ENCODE assay signal across 15 cellular contexts in genomic region chr11:123011510-123011909, GRCh38. TPM values are rescaled to one million over a fixed set of nuclear protein-coding genes. Genes with fewer than 3 reads are reported as not detected.
DNase-seq lines count a peak whose midpoint lies in the region; ATAC-seq, FAIRE-seq and TF ChIP-seq lines count a peak whose summit lies in the region.
"Had no signal": no experiment of that assay in that cellular context is flagged by ENCODE, and none has a peak within 500 bp of the region (broad histone marks: within the 10 kb centered on the region; RNA-seq: fewer than 3 reads in every experiment).

No MANE protein-coding gene starts in this region.

- no peaks in the 10 kb centered on the region for H3K79me2 ChIP-seq in mesendoderm (ENCODE audit: control insufficient read depth, insufficient read depth, low read length)

- no peaks in the 10 kb centered on the region for H3K27me3 ChIP-seq in Caco-2 (replicated peaks; ENCODE audit: control insufficient read depth, insufficient read depth, low read length)
- no peaks in the 10 kb centered on the region for H3K27me3 ChIP-seq in mesendoderm (ENCODE audit: insufficient read depth, low read length, poor library complexity)
- peaks cover 30 to 59% of the 10 kb centered on the region in 2 experiments for H3K27me3 ChIP-seq in mesenchymal stem cell (ENCODE audit: control insufficient read depth in 1 of 2, insufficient read depth in 1 of 2, low read length in 2 of 2)
- H3K27me3 ChIP-seq: BLaER1 had no signal

- H3K18ac ChIP-seq in mesendoderm (ENCODE audit: low read length) (no peak overlapping the region), mesenchymal stem cell (ENCODE audit: low read depth in 1 of 2, low read length in 2 of 2) (no peak overlapping the region)

- no peak for FAIRE-seq in A549 (lab: Jason Lieb, UNC)
- FAIRE-seq: GM18507, H54 had no signal

- H3K4me1 ChIP-seq in A549, result no peaks in the 10 kb centered on the region
- peaks cover 18% of the 10 kb centered on the region for H3K4me1 ChIP-seq in Caco-2
- H3K4me1 ChIP-seq in mesendoderm (ENCODE audit: control insufficient read depth, low read depth, low read length), result no peaks in the 10 kb centered on the region
- H3K4me1 ChIP-seq in mesenchymal stem cell (ENCODE audit: control insufficient read depth, insufficient read depth, low read depth, low read length), result no peaks in the 10 kb centered on the region

- H3K9me3 ChIP-seq in A549 (no peaks in the 10 kb centered on the region), Caco-2 (no peaks in the 10 kb centered on the region), mesenchymal stem cell (ENCODE audit: control insufficient read depth, low read length) (no peaks in the 10 kb centered on the region)
- H3K9me3 ChIP-seq: BLaER1 had no signal

- no peak overlapping the region for H3K27ac ChIP-seq in A549
- H3K27ac ChIP-seq in mesendoderm (ENCODE audit: low read depth, low read length), result no peak overlapping the region
- no peak overlapping the region for H3K27ac ChIP-seq in mesenchymal stem cell (ENCODE audit: low read length, poor library complexity, severe bottlenecking)
- H3K27ac ChIP-seq: BLaER1 had no signal

- POLR2A ChIA-PET in A549 (lab: Yijun Ruan, JAX), result no interaction called here
- POLR2A ChIA-PET in Caco-2 (lab: Charles Lee), result interaction anchor here (0.6 kb wide), 1 partner anchor 390 kb away, joined by 3 read pairs; no protein-coding TSS in a partner anchor

- H3K23ac ChIP-seq in mesendoderm (ENCODE audit: low read length), result no peak overlapping the region
- H3K23ac ChIP-seq in mesenchymal stem cell (ENCODE audit: low read length in 2 of 2), result no peak overlapping the region

- H3K4ac ChIP-seq in mesendoderm (ENCODE audit: low read depth, low read length) (no peak overlapping the region), mesenchymal stem cell (ENCODE audit: low read depth in 1 of 2, low read length in 2 of 2) (no peak overlapping the region)

- TF ChIP-seq POLR2A in A549 (IDR thresholded peaks at IDR 0.05; ENCODE audit: low read length), result no peak

- H3K4me1 Mint-ChIP-seq in Caco-2 (ENCODE audit: low read depth, unreplicated experiment), result peaks cover 17% of the 10 kb centered on the region
- H3K4me1 Mint-ChIP-seq: CD8-positive, alpha-beta memory T cell had no signal

- no peak overlapping the region for H2BK12ac ChIP-seq in mesenchymal stem cell (ENCODE audit: low read length in 2 of 2)

- H2AK5ac ChIP-seq in mesendoderm (ENCODE audit: low read length), result no peak overlapping the region
- no peak overlapping the region for H2AK5ac ChIP-seq in mesenchymal stem cell (ENCODE audit: low read length, severe bottlenecking)

- H3K14ac ChIP-seq in mesenchymal stem cell (ENCODE audit: low read length in 2 of 2), result no peak overlapping the region

- TF ChIP-seq CTCF in A549 (IDR thresholded peaks at IDR 0.05) (no peak), Caco-2 (IDR thresholded peaks at IDR 0.05; ENCODE audit: insufficient read depth in 1 of 2, low read depth in 1 of 2, low read length in 1 of 2, severe bottlenecking in 1 of 2, unreplicated experiment in 1 of 2) (peak in 1 of 2 experiments; percentile 45)

- H4K8ac ChIP-seq in mesendoderm (ENCODE audit: low read depth, low read length), result no peak overlapping the region
- H4K8ac ChIP-seq in mesenchymal stem cell (ENCODE audit: low read length), result no peak overlapping the region

- no peak overlapping the region for H3K56ac ChIP-seq in mesendoderm (ENCODE audit: low read length)

- TF ChIP-seq EP300 in A549 (IDR thresholded peaks at IDR 0.05), result no peak

- 44% methylated on average over 4 of the region's 4 CpGs for WGBS in A549 (ENCODE audit: missing lambda C conversion rate)
- WGBS in mesendoderm (ENCODE audit: extremely low coverage, insufficient coverage, low lambda C conversion rate), result no CpG with 5 or more reads among the region's 4 CpGs
- 52% methylated on average over 4 of the region's 4 CpGs for WGBS in mesenchymal stem cell

- H3K4me3 ChIP-seq in A549 (no peak overlapping the region), Caco-2 (ENCODE audit: low read depth, low read length) (no peak overlapping the region), mesendoderm (ENCODE audit: low read length) (no peak overlapping the region), mesenchymal stem cell (ENCODE audit: insufficient read depth in 1 of 2, low read depth in 1 of 2, low read length in 2 of 2) (no peak overlapping the region)
- H3K4me3 ChIP-seq: BLaER1 had no signal

- no peaks in the 10 kb centered on the region for H3K36me3 Mint-ChIP-seq in Caco-2 (ENCODE audit: insufficient read depth, unreplicated experiment)
- H3K36me3 Mint-ChIP-seq: CD8-positive, alpha-beta memory T cell had no signal

- intact Hi-C loops in Caco-2 (cut with micrococcal nuclease; ENCODE audit: unreplicated experiment), result loop anchor here (1.0 kb wide), 1 partner anchor 12 kb away; no protein-coding TSS in a partner anchor

- no peak overlapping the region for H4K91ac ChIP-seq in mesenchymal stem cell (ENCODE audit: low read length)

- H2BK120ac ChIP-seq in mesendoderm (ENCODE audit: low read depth, low read length) (no peak overlapping the region), mesenchymal stem cell (ENCODE audit: low read depth, low read length) (no peak overlapping the region)

- TF ChIP-seq RAD21 in A549 (conservative IDR thresholded peaks at IDR 0.05 in 1 of 2, IDR thresholded peaks at IDR 0.05 in 1 of 2), result no peak

- no peak overlapping the region for H2BK15ac ChIP-seq in mesendoderm (replicated peaks; ENCODE audit: low read depth)
- no peak overlapping the region for H2BK15ac ChIP-seq in mesenchymal stem cell (ENCODE audit: low read depth, poor library complexity, severe bottlenecking)

- H3K36me3 ChIP-seq in Caco-2 (ENCODE audit: control insufficient read depth, insufficient read depth, low read length) (no peaks in the 10 kb centered on the region), mesendoderm (ENCODE audit: control insufficient read depth, insufficient read depth, low read length) (no peaks in the 10 kb centered on the region), mesenchymal stem cell (ENCODE audit: control insufficient read depth in 1 of 2, insufficient read depth in 2 of 2, low read depth in 1 of 2, low read length in 2 of 2) (no peaks in the 10 kb centered on the region)
- H3K36me3 ChIP-seq: BLaER1 had no signal

- H2AFZ ChIP-seq in mesenchymal stem cell (ENCODE audit: low read depth, low read length), result no peak overlapping the region

- no peak overlapping the region for H2BK5ac ChIP-seq in mesendoderm (ENCODE audit: low read length)
- H2BK5ac ChIP-seq in mesenchymal stem cell (ENCODE audit: low read depth, low read length, poor library complexity, severe bottlenecking), result no peak overlapping the region

- peak; percentile 47; a peak in 1 of 6 replicates for ATAC-seq in A549

- BruUV-seq in Caco-2 (replicated peaks; lab: Mats Ljungman, UMichigan), result no TSS peak

- no peaks in the 10 kb centered on the region for H3K27me3 Mint-ChIP-seq in Caco-2 (ENCODE audit: insufficient read depth, unreplicated experiment)

- no peak overlapping the region for H4K5ac ChIP-seq in mesendoderm (ENCODE audit: low read length)

- H3K4me3 Mint-ChIP-seq in Caco-2 (ENCODE audit: unreplicated experiment), result no peak overlapping the region
- H3K4me3 Mint-ChIP-seq: CD8-positive, alpha-beta memory T cell had no signal

- DNase-seq in A549 (ENCODE audit: low read depth in 1 of 2, low spot score in 1 of 2), result no peak
- peak; percentile 75 to 83 for DNase-seq in Caco-2
- peak; percentile 57 for DNase-seq in NCI-H69 (lab: John Stamatoyannopoulos, UW)
- DNase-seq in mesendoderm, result peak; percentile 39
- DNase-seq in mesenchymal stem cell, result no peak
- no peak for DNase-seq in HuH-7.5 (ENCODE audit: low spot score)
- no peak for DNase-seq in effector CD8-positive, alpha-beta T cell (lab: John Stamatoyannopoulos, UW)
- DNase-seq in NCI-H774 (lab: John Stamatoyannopoulos, UW), result no peak
- DNase-seq: AML-193; CD8-positive, alpha-beta memory T cell; DMS53; IMR-90 had no signal

- H3K4me2 ChIP-seq in A549, result no peak overlapping the region
- no peak overlapping the region for H3K4me2 ChIP-seq in mesendoderm (ENCODE audit: low read length)
- no peak overlapping the region for H3K4me2 ChIP-seq in mesenchymal stem cell (ENCODE audit: low read length, poor library complexity, severe bottlenecking)
- H3K4me2 ChIP-seq: BLaER1 had no signal

- no peaks in the 10 kb centered on the region for H3K9me3 Mint-ChIP-seq in Caco-2 (ENCODE audit: unreplicated experiment)
- H3K9me3 Mint-ChIP-seq: CD8-positive, alpha-beta memory T cell had no signal

- H3K27ac Mint-ChIP-seq in Caco-2 (ENCODE audit: unreplicated experiment), result no peak overlapping the region

- no peak overlapping the region for H3K9ac ChIP-seq in mesendoderm (ENCODE audit: low read length)
- H3K9ac ChIP-seq in mesenchymal stem cell (ENCODE audit: low read length), result no peak overlapping the region
- H3K9ac ChIP-seq: BLaER1 had no signal

- CTCF ChIA-PET in A549 (lab: Yijun Ruan, JAX), result interaction anchor here (1.2 to 2.3 kb wide), 2 partner anchors 9 to 11 kb away, joined by 6 to 8 read pairs; no protein-coding TSS in a partner anchor
- CTCF ChIA-PET in Caco-2 (lab: Charles Lee), result interaction anchor here (1.1 to 1.9 kb wide), 5 partner anchors 9 to 91 kb away, joined by 4 to 25 read pairs (median 7); no protein-coding TSS in a partner anchor

- H3K79me1 ChIP-seq in mesendoderm (ENCODE audit: low read length) (no peaks in the 10 kb centered on the region), mesenchymal stem cell (replicated peaks; ENCODE audit: low read length, poor library complexity, severe bottlenecking) (no peaks in the 10 kb centered on the region)

TF ChIP-seq in A549, 52 proteins besides CTCF, POLR2A, EP300 and RAD21 (continues in another document):
- TF ChIP-seq CBX8 (IDR thresholded peaks at IDR 0.05) (no peak), CHD2 (IDR thresholded peaks at IDR 0.05; ENCODE audit: low read length, partially characterized antibody) (no peak)

RNA-seq across cellular contexts. Expression of gene BSX, which starts 29.9 kb away (rescaled TPM):
- polyA plus RNA-seq in A549 (2011; rRNA removed), result not detected in 2 replicates
- polyA plus RNA-seq in A549 (2012; cell fraction: cytosol; rRNA removed), result not detected in 2 replicates
- polyA plus RNA-seq in A549 (2012; cell fraction: nucleus; rRNA removed), result not detected in 2 replicates
- not detected in 3 replicates for polyA plus RNA-seq in A549 (2017; fragmentation: RNase III; extraction: RNeasy Plus Mini Kit Qiagen cat#74134 plus additional on column Dnase treatment)
- polyA minus RNA-seq in A549 (2011; rRNA and poly(A)+ RNA removed), result not detected in 2 replicates
- total RNA-seq in Caco-2 (2022), result not detected in 2 replicates
- not detected for polyA plus RNA-seq in mesendoderm (2013, experiment 1 of 2)
- polyA plus RNA-seq in mesendoderm (2013, experiment 2 of 2), result not detected
- polyA plus RNA-seq in mesenchymal stem cell (2013, experiment 1 of 2), result not detected
- polyA plus RNA-seq in mesenchymal stem cell (2013, experiment 2 of 2), result not detected
- total RNA-seq: CD8-positive, alpha-beta memory T cell; IMR-90 had no signal
- polyA plus RNA-seq: CD8-positive, alpha-beta memory T cell; IMR-90 had no signal

RNA-seq across cellular contexts. Expression of gene HSPA8, which starts 50.4 kb away (rescaled TPM):
- polyA plus RNA-seq in A549 (2011; rRNA removed) (1,869 and 3,170 TPM in 2 replicates), A549 (2017; fragmentation: RNase III; extraction: RNeasy Plus Mini Kit Qiagen cat#74134 plus additional on column Dnase treatment) (1,648 to 2,282 TPM (median 2,091 TPM) in 3 replicates)
- 2,142 and 2,722 TPM in 2 replicates for polyA plus RNA-seq in A549 (2012; cell fraction: cytosol; rRNA removed)
- 1,338 and 1,457 TPM in 2 replicates for polyA plus RNA-seq in A549 (2012; cell fraction: nucleus; rRNA removed)
- 1,549 and 2,541 TPM in 2 replicates for polyA minus RNA-seq in A549 (2011; rRNA and poly(A)+ RNA removed)
- total RNA-seq in Caco-2 (2022), result 1,923 and 2,051 TPM in 2 replicates
- polyA plus RNA-seq in mesendoderm (2013, experiment 1 of 2), result 2,354 TPM
- 2,369 TPM for polyA plus RNA-seq in mesendoderm (2013, experiment 2 of 2)
- polyA plus RNA-seq in mesenchymal stem cell (2013, experiment 1 of 2), result 888 TPM
- 894 TPM for polyA plus RNA-seq in mesenchymal stem cell (2013, experiment 2 of 2)

Comparison
In these comparisons a context has a peak if more than half of its experiments do, and no peak if none do; other contexts are left out.
1. DNase-seq: peak in Caco-2 (2 of 2), NCI-H69 (single experiment) and mesendoderm (single experiment); none in A549 (0 of 2), mesenchymal stem cell (single experiment), HuH-7.5 (single experiment), effector CD8-positive, alpha-beta T cell (single experiment) and NCI-H774 (single experiment).